19 cellular contexts compared by ENCODE assay signal in the genomic region with DNA sequence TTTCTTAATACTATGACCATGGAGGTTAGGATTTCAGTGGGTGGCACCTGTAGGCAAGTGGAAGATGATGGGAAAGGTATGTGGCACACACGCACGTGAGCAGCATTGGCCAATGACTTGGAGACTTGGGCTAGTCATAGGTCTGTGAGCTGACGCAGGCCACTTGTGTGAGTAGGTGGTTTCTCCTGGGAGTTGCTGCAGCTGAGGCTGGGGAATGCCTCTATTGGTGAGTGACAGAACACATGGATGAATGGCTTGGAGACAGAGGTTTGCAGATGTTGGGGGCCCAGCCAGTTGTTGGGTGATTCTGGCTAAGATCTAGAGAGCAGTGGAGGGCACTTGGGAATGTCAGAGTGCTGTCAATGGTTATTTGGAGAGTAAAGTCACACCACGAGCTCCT.
DNase-seq lines count a peak whose midpoint lies in the region; ATAC-seq and TF ChIP-seq lines count a peak whose summit lies in the region.
"Had no signal": no experiment of that assay in that cellular context is flagged by ENCODE, and none has a peak within 500 bp of the region (broad histone marks: within the 10 kb centered on the region; RNA-seq: fewer than 3 reads in every experiment).

No MANE protein-coding gene starts in this region.

- ATAC-seq in activated naive CD8-positive, alpha-beta T cell treated with anti-CD3 and anti-CD28 coated beads, Interleukin-2, amount 50 U/mL, for 24 hours: no peak
- ATAC-seq in stimulated activated naive CD8-positive, alpha-beta T cell treated with anti-CD3 and anti-CD28 coated beads, Interleukin-15, amount 100 ng/mL, for 72 hours: no peak
- ATAC-seq in stimulated activated effector memory CD8-positive, alpha-beta T cell treated with anti-CD3 and anti-CD28 coated beads, Interleukin-12 subunit alpha, Interleukin-12 subunit beta, amount 100 ng/mL, for 72 hours: no peak
- ATAC-seq: CD8-positive, alpha-beta T cell had no signal

- H3K4me3 ChIP-seq in esophagus squamous epithelium: no peak overlapping the region
- H3K4me3 ChIP-seq: BLaER1, GM23248 had no signal

- peaks cover 14% of the 10 kb centered on the region for H3K9me3 Mint-ChIP-seq in activated naive CD8-positive, alpha-beta T cell treated with anti-CD3 and anti-CD28 coated beads, Interleukin-2, amount 50 U/mL, for 24 hours
- H3K9me3 Mint-ChIP-seq in activated naive CD8-positive, alpha-beta T cell treated with anti-CD3 and anti-CD28 coated beads for 36 hours: peaks cover 8% of the 10 kb centered on the region
- peaks cover 9% of the 10 kb centered on the region for H3K9me3 Mint-ChIP-seq in stimulated activated naive CD8-positive, alpha-beta T cell treated with anti-CD3 and anti-CD28 coated beads, Interleukin-15, Interleukin-2, amounts not matched to agents 100 ng/mL and 50 ng/mL, for 24 hours
- H3K9me3 Mint-ChIP-seq in stimulated activated naive CD8-positive, alpha-beta T cell treated with anti-CD3 and anti-CD28 coated beads, Interleukin-15, amount 100 ng/mL, for 72 hours: peaks cover 30 to 31% of the 10 kb centered on the region in 2 donors
- no peaks in the 10 kb centered on the region for H3K9me3 Mint-ChIP-seq in stimulated activated effector memory CD8-positive, alpha-beta T cell treated with anti-CD3 and anti-CD28 coated beads, Interleukin-12 subunit alpha, Interleukin-12 subunit beta, amount 100 ng/mL, for 72 hours
- H3K9me3 Mint-ChIP-seq: CD4-positive, CD25-positive, alpha-beta regulatory T cell; CD8-positive, alpha-beta T cell had no signal

- no peak overlapping the region for H3K27ac ChIP-seq in esophagus squamous epithelium
- H3K27ac ChIP-seq: BLaER1, C4-2B, GM23248 had no signal

- H3K4me1 ChIP-seq in esophagus squamous epithelium: peaks cover 0 to 38% (median 16%) of the 10 kb centered on the region in 3 donors
- H3K4me1 ChIP-seq: BLaER1 had no signal

- peaks cover 25% of the 10 kb centered on the region for H3K4me1 Mint-ChIP-seq in activated naive CD8-positive, alpha-beta T cell treated with anti-CD3 and anti-CD28 coated beads, Interleukin-2, amount 50 U/mL, for 24 hours
- H3K4me1 Mint-ChIP-seq in activated naive CD8-positive, alpha-beta T cell treated with anti-CD3 and anti-CD28 coated beads for 36 hours: peaks cover 4% of the 10 kb centered on the region
- H3K4me1 Mint-ChIP-seq in stimulated activated naive CD8-positive, alpha-beta T cell treated with anti-CD3 and anti-CD28 coated beads, Interleukin-15, Interleukin-2, amounts not matched to agents 100 ng/mL and 50 ng/mL, for 24 hours (ENCODE audit: low read depth): peaks cover 19% of the 10 kb centered on the region
- peaks cover 36% of the 10 kb centered on the region for H3K4me1 Mint-ChIP-seq in stimulated activated naive CD8-positive, alpha-beta T cell treated with anti-CD3 and anti-CD28 coated beads, Interleukin-15, amount 100 ng/mL, for 72 hours
- peaks cover 12% of the 10 kb centered on the region for H3K4me1 Mint-ChIP-seq in stimulated activated effector memory CD8-positive, alpha-beta T cell treated with anti-CD3 and anti-CD28 coated beads, Interleukin-12 subunit alpha, Interleukin-12 subunit beta, amount 100 ng/mL, for 72 hours

- no peak overlapping the region for H3K4me3 Mint-ChIP-seq in activated naive CD8-positive, alpha-beta T cell treated with anti-CD3 and anti-CD28 coated beads, Interleukin-2, amount 50 U/mL, for 24 hours
- no peak overlapping the region for H3K4me3 Mint-ChIP-seq in activated naive CD8-positive, alpha-beta T cell treated with anti-CD3 and anti-CD28 coated beads for 36 hours
- H3K4me3 Mint-ChIP-seq in stimulated activated naive CD8-positive, alpha-beta T cell treated with anti-CD3 and anti-CD28 coated beads, Interleukin-15, Interleukin-2, amounts not matched to agents 100 ng/mL and 50 ng/mL, for 24 hours: no peak overlapping the region
- no peak overlapping the region for H3K4me3 Mint-ChIP-seq in stimulated activated naive CD8-positive, alpha-beta T cell treated with anti-CD3 and anti-CD28 coated beads, Interleukin-15, amount 100 ng/mL, for 72 hours
- no peak overlapping the region for H3K4me3 Mint-ChIP-seq in stimulated activated effector memory CD8-positive, alpha-beta T cell treated with anti-CD3 and anti-CD28 coated beads, Interleukin-12 subunit alpha, Interleukin-12 subunit beta, amount 100 ng/mL, for 72 hours
- H3K4me3 Mint-ChIP-seq: B cell; CD4-positive, CD25-positive, alpha-beta regulatory T cell; CD8-positive, alpha-beta T cell had no signal

- peaks cover 40% of the 10 kb centered on the region for H3K36me3 Mint-ChIP-seq in activated naive CD8-positive, alpha-beta T cell treated with anti-CD3 and anti-CD28 coated beads, Interleukin-2, amount 50 U/mL, for 24 hours (ENCODE audit: low read depth)
- H3K36me3 Mint-ChIP-seq in activated naive CD8-positive, alpha-beta T cell treated with anti-CD3 and anti-CD28 coated beads for 36 hours: peaks cover 42% of the 10 kb centered on the region
- peaks cover 60% of the 10 kb centered on the region for H3K36me3 Mint-ChIP-seq in stimulated activated naive CD8-positive, alpha-beta T cell treated with anti-CD3 and anti-CD28 coated beads, Interleukin-15, Interleukin-2, amounts not matched to agents 100 ng/mL and 50 ng/mL, for 24 hours (ENCODE audit: low read depth)
- no peaks in the 10 kb centered on the region for H3K36me3 Mint-ChIP-seq in stimulated activated effector memory CD8-positive, alpha-beta T cell treated with anti-CD3 and anti-CD28 coated beads, Interleukin-12 subunit alpha, Interleukin-12 subunit beta, amount 100 ng/mL, for 72 hours
- H3K36me3 Mint-ChIP-seq: CD8-positive, alpha-beta T cell had no signal

- peak overlapping the region; percentile 1 for H3K27ac Mint-ChIP-seq in activated naive CD8-positive, alpha-beta T cell treated with anti-CD3 and anti-CD28 coated beads, Interleukin-2, amount 50 U/mL, for 24 hours
- H3K27ac Mint-ChIP-seq in activated naive CD8-positive, alpha-beta T cell treated with anti-CD3 and anti-CD28 coated beads for 36 hours: no peak overlapping the region
- peak overlapping the region; percentile 3 for H3K27ac Mint-ChIP-seq in stimulated activated naive CD8-positive, alpha-beta T cell treated with anti-CD3 and anti-CD28 coated beads, Interleukin-15, Interleukin-2, amounts not matched to agents 100 ng/mL and 50 ng/mL, for 24 hours
- H3K27ac Mint-ChIP-seq in stimulated activated naive CD8-positive, alpha-beta T cell treated with anti-CD3 and anti-CD28 coated beads, Interleukin-15, amount 100 ng/mL, for 72 hours: no peak overlapping the region
- peak overlapping the region; percentile 15 for H3K27ac Mint-ChIP-seq in stimulated activated effector memory CD8-positive, alpha-beta T cell treated with anti-CD3 and anti-CD28 coated beads, Interleukin-12 subunit alpha, Interleukin-12 subunit beta, amount 100 ng/mL, for 72 hours
- H3K27ac Mint-ChIP-seq: B cell; CD8-positive, alpha-beta T cell had no signal

- H3K9me3 ChIP-seq in esophagus squamous epithelium: no peaks in the 10 kb centered on the region
- H3K9me3 ChIP-seq: Caco-2 had no signal

- no peaks in the 10 kb centered on the region for H3K27me3 Mint-ChIP-seq in activated naive CD8-positive, alpha-beta T cell treated with anti-CD3 and anti-CD28 coated beads, Interleukin-2, amount 50 U/mL, for 24 hours
- H3K27me3 Mint-ChIP-seq in activated naive CD8-positive, alpha-beta T cell treated with anti-CD3 and anti-CD28 coated beads for 36 hours: no peaks in the 10 kb centered on the region
- H3K27me3 Mint-ChIP-seq in stimulated activated naive CD8-positive, alpha-beta T cell treated with anti-CD3 and anti-CD28 coated beads, Interleukin-15, Interleukin-2, amounts not matched to agents 100 ng/mL and 50 ng/mL, for 24 hours: no peaks in the 10 kb centered on the region
- H3K27me3 Mint-ChIP-seq in stimulated activated naive CD8-positive, alpha-beta T cell treated with anti-CD3 and anti-CD28 coated beads, Interleukin-15, amount 100 ng/mL, for 72 hours: no peaks in the 10 kb centered on the region
- H3K27me3 Mint-ChIP-seq: B cell; CD4-positive, CD25-positive, alpha-beta regulatory T cell had no signal

- peaks cover 0 to 26% (median 0%) of the 10 kb centered on the region in 3 donors for H3K36me3 ChIP-seq in esophagus squamous epithelium
- H3K36me3 ChIP-seq: BLaER1 had no signal

- no peaks in the 10 kb centered on the region for H3K27me3 ChIP-seq in esophagus squamous epithelium
- H3K27me3 ChIP-seq: BLaER1 had no signal

- no peak for TF ChIP-seq POLR2A in esophagus squamous epithelium (IDR thresholded peaks at IDR 0.05)

- intact Hi-C loops in esophagus squamous epithelium (cut with DNase I): no loop called here

- no peak for TF ChIP-seq CTCF in esophagus squamous epithelium (IDR thresholded peaks at IDR 0.05)

- no peak for DNase-seq in activated naive CD8-positive, alpha-beta T cell treated with anti-CD3 and anti-CD28 coated beads, Interleukin-2, amount 50 U/mL, for 24 hours
- no peak for DNase-seq in activated naive CD8-positive, alpha-beta T cell treated with anti-CD3 and anti-CD28 coated beads for 36 hours
- DNase-seq in stimulated activated naive CD8-positive, alpha-beta T cell treated with anti-CD3 and anti-CD28 coated beads, Interleukin-15, amount 100 ng/mL, for 72 hours: no peak
- DNase-seq in myocyte (ENCODE audit: low read depth) (peak; percentile 20), hepatic stellate cell (ENCODE audit: low spot score) (no peak), esophagus squamous epithelium (lab: John Stamatoyannopoulos, UW) (no peak)
- no peak for DNase-seq in stimulated activated effector memory CD8-positive, alpha-beta T cell treated with anti-CD3 and anti-CD28 coated beads, Interleukin-12 subunit alpha, Interleukin-12 subunit beta, amount 100 ng/mL, for 72 hours (ENCODE audit: low spot score in 2 of 2)
- DNase-seq: Caco-2; CD4-positive, CD25-positive, alpha-beta regulatory T cell; CD8-positive, alpha-beta T cell; DMS153; DND-41; GM23248; H7; HCEC 1CT had no signal

- WGBS in esophagus squamous epithelium, 2 donors: 88 to 95% methylated on average over 2 to 4 of the region's 4 CpGs

Comparison
In these comparisons a context has a peak if more than half of its experiments do, and no peak if none do; other contexts are left out.
1. H3K27ac Mint-ChIP-seq: peak in activated naive CD8-positive, alpha-beta T cell treated with anti-CD3 and anti-CD28 coated beads, Interleukin-2, amount 50 U/mL, for 24 hours (single experiment), stimulated activated naive CD8-positive, alpha-beta T cell treated with anti-CD3 and anti-CD28 coated beads, Interleukin-15, Interleukin-2, amounts not matched to agents 100 ng/mL and 50 ng/mL, for 24 hours (single experiment) and stimulated activated effector memory CD8-positive, alpha-beta T cell treated with anti-CD3 and anti-CD28 coated beads, Interleukin-12 subunit alpha, Interleukin-12 subunit beta, amount 100 ng/mL, for 72 hours (single experiment); none in activated naive CD8-positive, alpha-beta T cell treated with anti-CD3 and anti-CD28 coated beads for 36 hours (single experiment) and stimulated activated naive CD8-positive, alpha-beta T cell treated with anti-CD3 and anti-CD28 coated beads, Interleukin-15, amount 100 ng/mL, for 72 hours (0 of 2).